ENCODE assay signal across 1 cellular context in the genomic region with DNA sequence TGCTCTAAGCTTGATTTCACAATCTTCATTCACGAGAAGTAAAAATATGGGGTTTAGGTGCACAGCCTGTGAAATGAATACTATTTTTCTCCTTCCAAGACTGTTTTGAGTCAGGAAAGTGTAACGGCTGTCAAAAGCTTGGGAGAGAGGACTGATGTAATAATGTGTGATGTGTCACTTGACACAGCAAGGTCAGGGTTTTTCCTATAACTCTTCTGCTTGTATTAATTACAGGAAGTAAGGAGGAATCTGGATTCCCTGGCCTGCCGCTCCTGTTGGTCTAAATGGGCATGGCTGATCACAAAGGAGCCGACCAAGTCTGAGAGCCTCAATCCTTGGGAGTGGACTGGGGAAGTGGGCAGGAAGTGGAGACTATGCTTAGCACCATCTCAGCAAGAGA.
TF ChIP-seq lines count a peak whose summit lies in the region.

No MANE protein-coding gene starts in this region.

TF ChIP-seq in H1, 55 proteins besides CTCF, POLR2A, EP300 and RAD21:
- TF ChIP-seq KDM1A (IDR thresholded peaks at IDR 0.05; ENCODE audit: borderline replicate concordance, low read length) (no peak), SP1 (IDR thresholded peaks at IDR 0.05; ENCODE audit: low read depth, low read length) (no peak), CTBP2 (IDR thresholded peaks at IDR 0.05; ENCODE audit: borderline replicate concordance, insufficient read depth, insufficient read length, low read length) (no peak), RNF2 (IDR thresholded peaks at IDR 0.05; ENCODE audit: borderline replicate concordance, low read depth, low read length, missing control alignments, poor library complexity, severe bottlenecking) (no peak), MAFK (IDR thresholded peaks at IDR 0.05; ENCODE audit: low read depth, low read length) (no peak), KDM5A (IDR thresholded peaks at IDR 0.05; ENCODE audit: low read length) (no peak), SP4 (IDR thresholded peaks at IDR 0.05; ENCODE audit: low read length) (no peak), GTF2F1 (IDR thresholded peaks at IDR 0.05; ENCODE audit: borderline replicate concordance, low read depth, low read length) (no peak), JUND (IDR thresholded peaks at IDR 0.05; ENCODE audit: low read length) (no peak), SAP30 (IDR thresholded peaks at IDR 0.05; ENCODE audit: insufficient read depth, insufficient replicate concordance, low read length) (no peak), ZNF274 (IDR thresholded peaks at IDR 0.05; ENCODE audit: borderline replicate concordance, extremely low read depth, low read length) (no peak), POLR2AphosphoS5 (IDR thresholded peaks at IDR 0.05; ENCODE audit: low read depth, low read length) (no peak), CHD1 (IDR thresholded peaks at IDR 0.05; ENCODE audit: low read depth, low read length) (no peak), RFX5 (IDR thresholded peaks at IDR 0.05; ENCODE audit: borderline replicate concordance, low read depth, low read length) (no peak)
- TF ChIP-seq, protein P1, sequence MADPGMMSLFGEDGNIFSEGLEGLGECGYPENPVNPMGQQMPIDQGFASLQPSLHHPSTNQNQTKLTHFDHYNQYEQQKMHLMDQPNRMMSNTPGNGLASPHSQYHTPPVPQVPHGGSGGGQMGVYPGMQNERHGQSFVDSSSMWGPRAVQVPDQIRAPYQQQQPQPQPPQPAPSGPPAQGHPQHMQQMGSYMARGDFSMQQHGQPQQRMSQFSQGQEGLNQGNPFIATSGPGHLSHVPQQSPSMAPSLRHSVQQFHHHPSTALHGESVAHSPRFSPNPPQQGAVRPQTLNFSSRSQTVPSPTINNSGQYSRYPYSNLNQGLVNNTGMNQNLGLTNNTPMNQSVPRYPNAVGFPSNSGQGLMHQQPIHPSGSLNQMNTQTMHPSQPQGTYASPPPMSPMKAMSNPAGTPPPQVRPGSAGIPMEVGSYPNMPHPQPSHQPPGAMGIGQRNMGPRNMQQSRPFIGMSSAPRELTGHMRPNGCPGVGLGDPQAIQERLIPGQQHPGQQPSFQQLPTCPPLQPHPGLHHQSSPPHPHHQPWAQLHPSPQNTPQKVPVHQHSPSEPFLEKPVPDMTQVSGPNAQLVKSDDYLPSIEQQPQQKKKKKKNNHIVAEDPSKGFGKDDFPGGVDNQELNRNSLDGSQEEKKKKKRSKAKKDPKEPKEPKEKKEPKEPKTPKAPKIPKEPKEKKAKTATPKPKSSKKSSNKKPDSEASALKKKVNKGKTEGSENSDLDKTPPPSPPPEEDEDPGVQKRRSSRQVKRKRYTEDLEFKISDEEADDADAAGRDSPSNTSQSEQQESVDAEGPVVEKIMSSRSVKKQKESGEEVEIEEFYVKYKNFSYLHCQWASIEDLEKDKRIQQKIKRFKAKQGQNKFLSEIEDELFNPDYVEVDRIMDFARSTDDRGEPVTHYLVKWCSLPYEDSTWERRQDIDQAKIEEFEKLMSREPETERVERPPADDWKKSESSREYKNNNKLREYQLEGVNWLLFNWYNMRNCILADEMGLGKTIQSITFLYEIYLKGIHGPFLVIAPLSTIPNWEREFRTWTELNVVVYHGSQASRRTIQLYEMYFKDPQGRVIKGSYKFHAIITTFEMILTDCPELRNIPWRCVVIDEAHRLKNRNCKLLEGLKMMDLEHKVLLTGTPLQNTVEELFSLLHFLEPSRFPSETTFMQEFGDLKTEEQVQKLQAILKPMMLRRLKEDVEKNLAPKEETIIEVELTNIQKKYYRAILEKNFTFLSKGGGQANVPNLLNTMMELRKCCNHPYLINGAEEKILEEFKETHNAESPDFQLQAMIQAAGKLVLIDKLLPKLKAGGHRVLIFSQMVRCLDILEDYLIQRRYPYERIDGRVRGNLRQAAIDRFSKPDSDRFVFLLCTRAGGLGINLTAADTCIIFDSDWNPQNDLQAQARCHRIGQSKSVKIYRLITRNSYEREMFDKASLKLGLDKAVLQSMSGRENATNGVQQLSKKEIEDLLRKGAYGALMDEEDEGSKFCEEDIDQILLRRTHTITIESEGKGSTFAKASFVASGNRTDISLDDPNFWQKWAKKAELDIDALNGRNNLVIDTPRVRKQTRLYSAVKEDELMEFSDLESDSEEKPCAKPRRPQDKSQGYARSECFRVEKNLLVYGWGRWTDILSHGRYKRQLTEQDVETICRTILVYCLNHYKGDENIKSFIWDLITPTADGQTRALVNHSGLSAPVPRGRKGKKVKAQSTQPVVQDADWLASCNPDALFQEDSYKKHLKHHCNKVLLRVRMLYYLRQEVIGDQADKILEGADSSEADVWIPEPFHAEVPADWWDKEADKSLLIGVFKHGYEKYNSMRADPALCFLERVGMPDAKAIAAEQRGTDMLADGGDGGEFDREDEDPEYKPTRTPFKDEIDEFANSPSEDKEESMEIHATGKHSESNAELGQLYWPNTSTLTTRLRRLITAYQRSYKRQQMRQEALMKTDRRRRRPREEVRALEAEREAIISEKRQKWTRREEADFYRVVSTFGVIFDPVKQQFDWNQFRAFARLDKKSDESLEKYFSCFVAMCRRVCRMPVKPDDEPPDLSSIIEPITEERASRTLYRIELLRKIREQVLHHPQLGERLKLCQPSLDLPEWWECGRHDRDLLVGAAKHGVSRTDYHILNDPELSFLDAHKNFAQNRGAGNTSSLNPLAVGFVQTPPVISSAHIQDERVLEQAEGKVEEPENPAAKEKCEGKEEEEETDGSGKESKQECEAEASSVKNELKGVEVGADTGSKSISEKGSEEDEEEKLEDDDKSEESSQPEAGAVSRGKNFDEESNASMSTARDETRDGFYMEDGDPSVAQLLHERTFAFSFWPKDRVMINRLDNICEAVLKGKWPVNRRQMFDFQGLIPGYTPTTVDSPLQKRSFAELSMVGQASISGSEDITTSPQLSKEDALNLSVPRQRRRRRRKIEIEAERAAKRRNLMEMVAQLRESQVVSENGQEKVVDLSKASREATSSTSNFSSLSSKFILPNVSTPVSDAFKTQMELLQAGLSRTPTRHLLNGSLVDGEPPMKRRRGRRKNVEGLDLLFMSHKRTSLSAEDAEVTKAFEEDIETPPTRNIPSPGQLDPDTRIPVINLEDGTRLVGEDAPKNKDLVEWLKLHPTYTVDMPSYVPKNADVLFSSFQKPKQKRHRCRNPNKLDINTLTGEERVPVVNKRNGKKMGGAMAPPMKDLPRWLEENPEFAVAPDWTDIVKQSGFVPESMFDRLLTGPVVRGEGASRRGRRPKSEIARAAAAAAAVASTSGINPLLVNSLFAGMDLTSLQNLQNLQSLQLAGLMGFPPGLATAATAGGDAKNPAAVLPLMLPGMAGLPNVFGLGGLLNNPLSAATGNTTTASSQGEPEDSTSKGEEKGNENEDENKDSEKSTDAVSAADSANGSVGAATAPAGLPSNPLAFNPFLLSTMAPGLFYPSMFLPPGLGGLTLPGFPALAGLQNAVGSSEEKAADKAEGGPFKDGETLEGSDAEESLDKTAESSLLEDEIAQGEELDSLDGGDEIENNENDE (IDR thresholded peaks at IDR 0.05; ENCODE audit: insufficient replicate concordance, low read length) = no peak
